ENCODE assay signal across 1 cellular context in genomic region chr6:68689910-68690309, GRCh38.
TF ChIP-seq lines count a peak whose summit lies in the region.

No MANE protein-coding gene starts in this region.

TF ChIP-seq in K562, 482 proteins besides CTCF, POLR2A, EP300 and RAD21 (continues in another document):
- TF ChIP-seq, protein P1, sequence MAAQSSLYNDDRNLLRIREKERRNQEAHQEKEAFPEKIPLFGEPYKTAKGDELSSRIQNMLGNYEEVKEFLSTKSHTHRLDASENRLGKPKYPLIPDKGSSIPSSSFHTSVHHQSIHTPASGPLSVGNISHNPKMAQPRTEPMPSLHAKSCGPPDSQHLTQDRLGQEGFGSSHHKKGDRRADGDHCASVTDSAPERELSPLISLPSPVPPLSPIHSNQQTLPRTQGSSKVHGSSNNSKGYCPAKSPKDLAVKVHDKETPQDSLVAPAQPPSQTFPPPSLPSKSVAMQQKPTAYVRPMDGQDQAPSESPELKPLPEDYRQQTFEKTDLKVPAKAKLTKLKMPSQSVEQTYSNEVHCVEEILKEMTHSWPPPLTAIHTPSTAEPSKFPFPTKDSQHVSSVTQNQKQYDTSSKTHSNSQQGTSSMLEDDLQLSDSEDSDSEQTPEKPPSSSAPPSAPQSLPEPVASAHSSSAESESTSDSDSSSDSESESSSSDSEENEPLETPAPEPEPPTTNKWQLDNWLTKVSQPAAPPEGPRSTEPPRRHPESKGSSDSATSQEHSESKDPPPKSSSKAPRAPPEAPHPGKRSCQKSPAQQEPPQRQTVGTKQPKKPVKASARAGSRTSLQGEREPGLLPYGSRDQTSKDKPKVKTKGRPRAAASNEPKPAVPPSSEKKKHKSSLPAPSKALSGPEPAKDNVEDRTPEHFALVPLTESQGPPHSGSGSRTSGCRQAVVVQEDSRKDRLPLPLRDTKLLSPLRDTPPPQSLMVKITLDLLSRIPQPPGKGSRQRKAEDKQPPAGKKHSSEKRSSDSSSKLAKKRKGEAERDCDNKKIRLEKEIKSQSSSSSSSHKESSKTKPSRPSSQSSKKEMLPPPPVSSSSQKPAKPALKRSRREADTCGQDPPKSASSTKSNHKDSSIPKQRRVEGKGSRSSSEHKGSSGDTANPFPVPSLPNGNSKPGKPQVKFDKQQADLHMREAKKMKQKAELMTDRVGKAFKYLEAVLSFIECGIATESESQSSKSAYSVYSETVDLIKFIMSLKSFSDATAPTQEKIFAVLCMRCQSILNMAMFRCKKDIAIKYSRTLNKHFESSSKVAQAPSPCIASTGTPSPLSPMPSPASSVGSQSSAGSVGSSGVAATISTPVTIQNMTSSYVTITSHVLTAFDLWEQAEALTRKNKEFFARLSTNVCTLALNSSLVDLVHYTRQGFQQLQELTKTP (IDR thresholded peaks at IDR 0.05; ENCODE audit: low read depth in 1 of 2, partially characterized antibody in 2 of 2): peak in 1 of 2 experiments; percentile 30
- no peak for TF ChIP-seq FOS (IDR thresholded peaks at IDR 0.05; ENCODE audit: extremely low read depth, insufficient read length)
- peak; percentile 33; the same call in 1 of the 2 replicates for TF ChIP-seq ATF3 (IDR thresholded peaks at IDR 0.05)
- TF ChIP-seq ATF3 (CRISPR knock-in tag; conservative IDR thresholded peaks at IDR 0.05): no peak
- no peak for TF ChIP-seq SIRT6 (IDR thresholded peaks at IDR 0.05; ENCODE audit: low read depth, low read length)
- TF ChIP-seq MGA (IDR thresholded peaks at IDR 0.05): no peak
- TF ChIP-seq PBX2 (CRISPR knock-in tag; IDR thresholded peaks at IDR 0.05; ENCODE audit: low read depth): no peak
- peak; percentile 42 for TF ChIP-seq PBX2 (tag; conservative IDR thresholded peaks at IDR 0.05; ENCODE audit: low read depth)
- TF ChIP-seq CTBP1 (IDR thresholded peaks at IDR 0.05; ENCODE audit: borderline replicate concordance): 0 out of 2 replicates have a peak, but pooled peaks have one; percentile 45
- TF ChIP-seq PRMT5 (CRISPR knock-in tag; IDR thresholded peaks at IDR 0.05): no peak
- peak in 1 of 2 experiments; percentile 12; a peak in 1 of 4 replicates for TF ChIP-seq KDM1A (IDR thresholded peaks at IDR 0.05)
- TF ChIP-seq SOX6 (IDR thresholded peaks at IDR 0.05): peak; percentile 64; the same call in 1 of the 2 replicates
- TF ChIP-seq ZKSCAN8 (CRISPR knock-in tag; IDR thresholded peaks at IDR 0.05): no peak
- TF ChIP-seq GTF2A2 (tag; IDR thresholded peaks at IDR 0.05): no peak
- TF ChIP-seq NR1H2 (CRISPR knock-in tag; IDR thresholded peaks at IDR 0.05): no peak
- peak; percentile 46; the same call in 1 of the 2 replicates for TF ChIP-seq NBN (IDR thresholded peaks at IDR 0.05; ENCODE audit: low read depth)
- TF ChIP-seq DPF2 (IDR thresholded peaks at IDR 0.05): peak; percentile 13; the same call in 1 of the 2 replicates
- TF ChIP-seq, protein P2, sequence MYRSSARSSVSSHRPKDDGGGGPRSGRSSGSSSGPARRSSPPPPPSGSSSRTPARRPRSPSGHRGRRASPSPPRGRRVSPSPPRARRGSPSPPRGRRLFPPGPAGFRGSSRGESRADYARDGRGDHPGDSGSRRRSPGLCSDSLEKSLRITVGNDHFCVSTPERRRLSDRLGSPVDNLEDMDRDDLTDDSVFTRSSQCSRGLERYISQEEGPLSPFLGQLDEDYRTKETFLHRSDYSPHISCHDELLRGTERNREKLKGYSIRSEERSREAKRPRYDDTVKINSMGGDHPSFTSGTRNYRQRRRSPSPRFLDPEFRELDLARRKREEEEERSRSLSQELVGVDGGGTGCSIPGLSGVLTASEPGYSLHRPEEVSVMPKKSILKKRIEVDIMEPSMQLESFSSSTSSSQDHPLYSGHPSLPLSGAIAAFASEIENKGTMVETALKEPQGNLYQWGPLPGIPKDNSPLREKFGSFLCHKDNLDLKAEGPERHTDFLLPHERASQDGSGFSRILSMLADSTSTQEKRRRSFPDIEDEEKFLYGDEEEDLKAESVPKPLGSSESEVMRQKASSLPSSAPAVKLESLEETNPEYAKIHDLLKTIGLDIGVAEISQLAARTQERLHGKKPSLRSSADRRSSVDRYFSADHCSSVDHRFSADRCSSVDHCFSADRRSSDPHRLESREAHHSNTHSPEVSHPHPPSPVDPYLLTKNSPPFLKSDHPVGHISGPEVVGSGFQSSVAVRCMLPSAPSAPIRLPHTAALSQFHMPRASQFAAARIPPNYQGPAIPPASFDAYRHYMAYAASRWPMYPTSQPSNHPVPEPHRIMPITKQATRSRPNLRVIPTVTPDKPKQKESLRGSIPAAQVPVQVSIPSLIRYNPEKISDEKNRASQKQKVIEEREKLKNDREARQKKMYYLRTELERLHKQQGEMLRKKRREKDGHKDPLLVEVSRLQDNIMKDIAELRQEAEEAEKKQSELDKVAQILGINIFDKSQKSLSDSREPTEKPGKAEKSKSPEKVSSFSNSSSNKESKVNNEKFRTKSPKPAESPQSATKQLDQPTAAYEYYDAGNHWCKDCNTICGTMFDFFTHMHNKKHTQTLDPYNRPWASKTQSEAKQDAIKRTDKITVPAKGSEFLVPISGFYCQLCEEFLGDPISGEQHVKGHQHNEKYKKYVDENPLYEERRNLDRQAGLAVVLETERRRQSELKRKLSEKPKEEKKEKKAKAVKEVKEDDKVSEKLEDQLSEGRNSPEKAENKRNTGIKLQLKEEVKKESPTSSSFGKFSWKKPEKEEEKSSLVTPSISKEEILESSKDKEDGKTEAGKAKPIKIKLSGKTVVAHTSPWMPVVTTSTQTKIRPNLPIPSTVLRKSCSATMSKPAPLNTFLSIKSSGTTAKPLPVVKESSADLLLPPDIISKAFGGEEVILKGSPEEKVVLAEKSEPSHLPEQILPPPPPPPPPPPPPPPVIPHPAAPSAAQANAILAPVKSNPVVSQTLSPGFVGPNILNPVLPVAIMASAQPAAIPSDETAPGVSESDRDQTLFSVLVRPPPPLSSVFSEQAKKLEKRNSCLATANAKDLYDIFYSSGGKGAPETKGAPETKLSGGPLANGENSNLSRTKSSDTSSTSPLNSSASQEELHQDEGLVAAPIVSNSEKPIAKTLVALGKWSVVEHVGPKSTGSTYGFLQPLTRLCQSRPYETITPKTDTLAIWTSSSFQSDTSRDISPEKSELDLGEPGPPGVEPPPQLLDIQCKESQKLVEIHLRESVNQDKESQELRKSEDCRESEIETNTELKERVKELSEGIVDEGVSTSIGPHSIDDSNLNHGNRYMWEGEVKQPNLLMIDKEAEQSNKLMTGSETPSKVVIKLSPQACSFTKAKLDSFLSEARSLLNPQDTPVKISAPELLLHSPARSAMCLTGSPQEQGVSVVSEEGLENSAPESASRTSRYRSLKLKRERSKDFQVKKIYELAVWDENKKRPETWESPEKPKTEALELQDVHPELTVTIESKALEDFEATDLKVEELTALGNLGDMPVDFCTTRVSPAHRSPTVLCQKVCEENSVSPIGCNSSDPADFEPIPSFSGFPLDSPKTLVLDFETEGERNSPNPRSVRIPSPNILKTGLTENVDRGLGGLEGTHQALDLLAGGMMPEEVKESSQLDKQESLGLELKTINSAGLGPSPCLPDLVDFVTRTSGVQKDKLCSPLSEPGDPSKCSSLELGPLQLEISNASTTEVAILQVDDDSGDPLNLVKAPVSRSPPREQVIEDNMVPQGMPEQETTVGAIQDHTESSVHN (IDR thresholded peaks at IDR 0.05; ENCODE audit: borderline replicate concordance in 1 of 2, low read depth in 1 of 2): no peak
- 0 out of 2 replicates have a peak, but pooled peaks have one; percentile 23 for TF ChIP-seq EHMT2 (IDR thresholded peaks at IDR 0.05)
- TF ChIP-seq MEIS2 (IDR thresholded peaks at IDR 0.05; ENCODE audit: partially characterized antibody): peak; percentile 66
- peak; percentile 43; the same call in 1 of the 2 replicates for TF ChIP-seq ZNF24 (IDR thresholded peaks at IDR 0.05)
- 0 out of 2 replicates have a peak, but pooled peaks have one; percentile 5 for TF ChIP-seq PKNOX1 (IDR thresholded peaks at IDR 0.05)
